In the genomic region with DNA sequence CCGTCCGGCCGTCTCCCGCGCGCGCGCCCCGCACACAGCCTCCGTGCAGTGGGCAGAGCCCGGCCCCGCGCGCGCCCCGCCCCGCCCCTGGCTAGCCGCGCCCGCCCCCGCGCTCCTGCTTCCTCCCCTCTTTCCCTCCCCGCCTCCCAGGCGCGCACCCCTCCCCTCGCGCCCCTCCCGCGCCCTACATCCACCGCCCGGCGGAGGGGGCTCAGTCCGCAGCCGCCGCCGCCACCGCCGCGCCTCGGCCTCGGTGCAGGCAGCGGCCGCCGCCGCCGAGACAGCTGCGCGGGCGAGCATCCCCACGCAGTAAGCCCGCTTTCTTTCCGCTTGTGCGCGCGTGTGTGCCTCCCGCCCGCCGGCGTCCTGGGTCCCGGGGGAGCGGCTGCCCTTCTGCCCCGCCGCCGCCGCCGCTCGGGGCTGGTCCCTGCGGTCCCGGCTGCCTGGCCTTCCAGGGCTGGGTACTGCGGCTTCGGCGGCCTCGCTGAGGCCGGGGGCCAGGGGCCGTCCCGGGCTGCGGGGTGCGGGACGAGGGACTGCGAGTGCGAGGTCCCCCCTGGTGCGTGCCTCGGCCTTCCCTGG, we compare ENCODE assay signal across 7 cellular contexts. TPM values are rescaled to one million over a fixed set of nuclear protein-coding genes. Genes with fewer than 3 reads are reported as not detected.
A peak's percentile ranks its signal among the peaks of the same experiment; 100 is the strongest.
DNase-seq lines count a peak whose midpoint lies in the region; ATAC-seq and TF ChIP-seq lines count a peak whose summit lies in the region.

A gene (plus strand): TSS at position 214 of the 582 bp plus-strand sequence.

- intact Hi-C loops in activated T-helper 2 cell treated with anti-CD3 and anti-CD28 coated beads, Interferon-gamma antibody, Interleukin-2, Interleukin-4, amounts not matched to agents 10 μg/mL and 5 μg/mL and 100 μg/mL, durations not matched to agents 14 hours and 24 hours and 36 hours (cut with micrococcal nuclease): loop anchor here (1.0 kb wide), 1 partner anchor 16 kb away; no protein-coding TSS in a partner anchor

- in situ Hi-C loops in GM23248 (cut with MboI): no loop called here

- peaks cover 18% of the 10 kb centered on the region for H3K4me1 Mint-ChIP-seq in activated T-helper 2 cell treated with anti-CD3 and anti-CD28 coated beads, Interferon-gamma antibody, Interleukin-2, Interleukin-4, amounts not matched to agents 10 μg/mL and 5 μg/mL and 100 μg/mL, durations not matched to agents 14 hours and 24 hours and 36 hours (ENCODE audit: low read depth)
- peaks cover 15% of the 10 kb centered on the region for H3K4me1 Mint-ChIP-seq in nephron

- no peaks in the 10 kb centered on the region for H3K9me2 ChIP-seq in GM23248 (ENCODE audit: insufficient read depth)

- H3K36me3 ChIP-seq in GM23248 (ENCODE audit: low read depth) (no peaks in the 10 kb centered on the region), thoracic aorta (no peaks in the 10 kb centered on the region)

- no peak for TF ChIP-seq CTCF in fibroblast of the aortic adventitia (IDR thresholded peaks at IDR 0.05; ENCODE audit: insufficient read depth, low read length)
- no peak for TF ChIP-seq CTCF in nephron (IDR thresholded peaks at IDR 0.05; ENCODE audit: unreplicated experiment in 3 of 3)
- TF ChIP-seq CTCF in thoracic aorta (IDR thresholded peaks at IDR 0.05): no peak

- no peaks in the 10 kb centered on the region for H4K20me1 ChIP-seq in GM23248 (ENCODE audit: insufficient read depth)

- no peaks in the 10 kb centered on the region for H3K4me1 ChIP-seq in GM23248 (ENCODE audit: insufficient read depth)
- no peaks in the 10 kb centered on the region for H3K4me1 ChIP-seq in thoracic aorta (ENCODE audit: control insufficient read depth in 1 of 2, low read depth in 2 of 2)

- peak within 1 kb of the TSS; percentile 64 for H3K9ac ChIP-seq in GM23248

- H3K36me3 Mint-ChIP-seq in activated T-helper 2 cell treated with anti-CD3 and anti-CD28 coated beads, Interferon-gamma antibody, Interleukin-2, Interleukin-4, amounts not matched to agents 10 μg/mL and 5 μg/mL and 100 μg/mL, durations not matched to agents 14 hours and 24 hours and 36 hours (ENCODE audit: low read depth): no peaks in the 10 kb centered on the region
- no peaks in the 10 kb centered on the region for H3K36me3 Mint-ChIP-seq in nephron (ENCODE audit: low read depth)

- DNase-seq in GM23248 (peak; percentile 49), NCI-H82 (lab: John Stamatoyannopoulos, UW) (peak; percentile 78), fibroblast of the aortic adventitia (ENCODE audit: low read depth) (no peak), thoracic aorta (ENCODE audit: low spot score) (no peak)
- DNase-seq in activated T-helper 2 cell treated with anti-CD3 and anti-CD28 coated beads, Interferon-gamma antibody, Interleukin-2, Interleukin-4, amounts not matched to agents 10 μg/mL and 5 μg/mL and 100 μg/mL, durations not matched to agents 14 hours and 24 hours and 36 hours (ENCODE audit: low spot score): peak; percentile 18

- H3K79me2 ChIP-seq in GM23248 (ENCODE audit: insufficient read depth): no peaks in the 10 kb centered on the region

- no peaks in the 10 kb centered on the region for H3F3A ChIP-seq in GM23248 (ENCODE audit: insufficient read depth)

- peak within 1 kb of the TSS; percentile 81 for H3K4me3 Mint-ChIP-seq in activated T-helper 2 cell treated with anti-CD3 and anti-CD28 coated beads, Interferon-gamma antibody, Interleukin-2, Interleukin-4, amounts not matched to agents 10 μg/mL and 5 μg/mL and 100 μg/mL, durations not matched to agents 14 hours and 24 hours and 36 hours (ENCODE audit: low read depth)
- peak within 1 kb of the TSS; percentile 84 to 92 (median 91) for H3K4me3 Mint-ChIP-seq in nephron

- H3K9me3 ChIP-seq in GM23248 (ENCODE audit: low read depth) (no peaks in the 10 kb centered on the region), thoracic aorta (no peaks in the 10 kb centered on the region)

- peak within 1 kb of the TSS; percentile 74 for H3K4me3 ChIP-seq in GM23248
- peak within 1 kb of the TSS; percentile 58 for H3K4me3 ChIP-seq in fibroblast of the aortic adventitia (ENCODE audit: low read depth, low read length)
- H3K4me3 ChIP-seq in thoracic aorta: peak within 1 kb of the TSS; percentile 90

- ATAC-seq in thoracic aorta (ENCODE audit: insufficient number of reproducible peaks, low FRiP score, low read depth): peak; percentile 78
- no peak for ATAC-seq in HG03139 (IDR thresholded peaks at IDR 0.05; ENCODE audit: unreplicated experiment)

- H3K27me3 ChIP-seq in GM23248 (replicated peaks; ENCODE audit: insufficient read depth): no peaks in the 10 kb centered on the region
- H3K27me3 ChIP-seq in thoracic aorta (replicated peaks; ENCODE audit: insufficient read depth): no peaks in the 10 kb centered on the region

- peak within 1 kb of the TSS; percentile 38 for H3K27ac Mint-ChIP-seq in activated T-helper 2 cell treated with anti-CD3 and anti-CD28 coated beads, Interferon-gamma antibody, Interleukin-2, Interleukin-4, amounts not matched to agents 10 μg/mL and 5 μg/mL and 100 μg/mL, durations not matched to agents 14 hours and 24 hours and 36 hours
- H3K27ac Mint-ChIP-seq in nephron: peak within 1 kb of the TSS; percentile 24 to 88 (median 83)

- peak within 1 kb of the TSS; percentile 53 for H3K4me2 ChIP-seq in GM23248 (ENCODE audit: unreplicated experiment)

- no peak within 1 kb of the TSS for H3K27ac ChIP-seq in GM23248
- peak within 1 kb of the TSS; percentile 95 to 97 for H3K27ac ChIP-seq in thoracic aorta

- H2AFZ ChIP-seq in GM23248: peak within 1 kb of the TSS; percentile 81

- peaks cover 15% of the 10 kb centered on the region for H3K27me3 Mint-ChIP-seq in activated T-helper 2 cell treated with anti-CD3 and anti-CD28 coated beads, Interferon-gamma antibody, Interleukin-2, Interleukin-4, amounts not matched to agents 10 μg/mL and 5 μg/mL and 100 μg/mL, durations not matched to agents 14 hours and 24 hours and 36 hours (ENCODE audit: low read depth)
- peaks cover 9% of the 10 kb centered on the region for H3K27me3 Mint-ChIP-seq in nephron (ENCODE audit: low read depth)

- WGBS in GM23248 (ENCODE audit: low coverage in 1 of 2, low lambda C conversion rate in 2 of 2, missing lambda C conversion rate in 2 of 2), 2 experiments: 0 to 1% methylated on average over 6 to 23 of the region's 83 CpGs

- H3K9me3 Mint-ChIP-seq in activated T-helper 2 cell treated with anti-CD3 and anti-CD28 coated beads, Interferon-gamma antibody, Interleukin-2, Interleukin-4, amounts not matched to agents 10 μg/mL and 5 μg/mL and 100 μg/mL, durations not matched to agents 14 hours and 24 hours and 36 hours: no peaks in the 10 kb centered on the region
- peaks cover 28% of the 10 kb centered on the region for H3K9me3 Mint-ChIP-seq in nephron

RNA-seq across cellular contexts. Expression of the gene that starts here (rescaled TPM):
- 57.5 and 63.2 TPM in 2 replicates for total RNA-seq in GM23248 (2014; rRNA removed; shearing (Covaris generic))
- 55.1 and 55.8 TPM in 2 replicates for polyA plus RNA-seq in GM23248 (2016; fragmentation: Nextera tagmentation; extraction: Ambion mirVana)
- 4.5 and 8.1 TPM in 2 replicates for total RNA-seq in activated T-helper 2 cell treated with anti-CD3 and anti-CD28 coated beads, Interferon-gamma antibody, Interleukin-2, Interleukin-4, amounts not matched to agents 10 μg/mL and 5 μg/mL and 100 μg/mL, durations not matched to agents 14 hours and 24 hours and 36 hours
- 41.9 and 98.1 TPM in 2 replicates for total RNA-seq in fibroblast of the aortic adventitia (ENCODE audit: low replicate concordance)
- total RNA-seq in thoracic aorta: 1,000 to 10,000 TPM; 1,134 to 3,147 TPM

Comparison
In these comparisons a context has a peak if more than half of its experiments do, and no peak if none do; other contexts are left out.
1. RNA of the gene that starts here (total RNA-seq): 1,134 to 3,147 TPM in thoracic aorta; 41.9 to 98.1 TPM in fibroblast of the aortic adventitia, 57.5 to 63.2 TPM in GM23248 and 4.5 to 8.1 TPM in activated T-helper 2 cell treated with anti-CD3 and anti-CD28 coated beads, Interferon-gamma antibody, Interleukin-2, Interleukin-4, amounts not matched to agents 10 μg/mL and 5 μg/mL and 100 μg/mL, durations not matched to agents 14 hours and 24 hours and 36 hours; every median in the first group is over 10 times any median in the second.
2. DNase-seq: peak in GM23248 (single experiment), NCI-H82 (single experiment) and activated T-helper 2 cell treated with anti-CD3 and anti-CD28 coated beads, Interferon-gamma antibody, Interleukin-2, Interleukin-4, amounts not matched to agents 10 μg/mL and 5 μg/mL and 100 μg/mL, durations not matched to agents 14 hours and 24 hours and 36 hours (single experiment); none in fibroblast of the aortic adventitia (single experiment) and thoracic aorta (single experiment).
3. Peak in every context shown above with its lines, with median percentiles within 50 percentile points of each other: H3K4me3 ChIP-seq.